Comparison of ENCODE assay signal across 9 cellular contexts in the genomic region with DNA sequence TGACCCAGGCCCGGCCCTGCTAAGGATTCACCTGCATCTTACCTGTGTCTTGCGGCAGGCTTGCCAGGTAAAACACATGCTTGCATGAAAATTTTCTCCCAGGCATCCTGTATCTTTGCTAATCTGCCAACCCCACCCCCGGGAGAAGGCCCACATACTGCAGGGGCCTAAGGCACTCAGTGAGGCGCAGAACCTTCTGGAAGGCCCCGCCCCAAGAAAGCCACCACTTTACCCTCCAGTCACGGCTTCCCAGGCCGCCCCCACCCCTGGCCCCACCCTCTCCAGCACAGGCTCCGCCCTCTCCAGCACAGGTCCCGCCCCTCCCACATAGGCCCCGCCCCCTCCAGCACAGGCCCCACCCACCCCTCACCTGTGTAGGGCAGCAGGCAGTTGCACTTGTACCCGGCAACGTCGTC. TPM values are rescaled to one million over a fixed set of nuclear protein-coding genes. Genes with fewer than 3 reads are reported as not detected.
DNase-seq lines count a peak whose midpoint lies in the region; ATAC-seq, FAIRE-seq and TF ChIP-seq lines count a peak whose summit lies in the region.
"Had no signal": no experiment of that assay in that cellular context is flagged by ENCODE, and none has a peak within 500 bp of the region (broad histone marks: within the 10 kb centered on the region; RNA-seq: fewer than 3 reads in every experiment).

No MANE protein-coding gene starts in this region.

- WGBS in esophagus muscularis mucosa: 79% methylated on average over 8 of the region's 13 CpGs
- WGBS in small intestine, 3 donors: 59 to 76% (median 75%) methylated on average over 12 to 13 of the region's 13 CpGs

- H3K4me1 Mint-ChIP-seq in activated B cell treated with CpG ODN at 0.5 μM for 24 hours: no peaks in the 10 kb centered on the region

- no peaks in the 10 kb centered on the region for H3K27me3 Mint-ChIP-seq in activated B cell treated with CpG ODN at 0.5 μM for 24 hours

- H3K9me3 ChIP-seq in esophagus muscularis mucosa: no peaks in the 10 kb centered on the region
- no peaks in the 10 kb centered on the region for H3K9me3 ChIP-seq in small intestine (ENCODE audit: control insufficient read depth, low read depth)

- DNase-seq in GM10266 (ENCODE audit: extremely low spot score) (peak; percentile 68), activated B cell treated with CpG ODN at 0.5 μM for 24 hours (no peak), esophagus muscularis mucosa (ENCODE audit: extremely low spot score) (no peak), ecto neural progenitor cell (ENCODE audit: low spot score) (no peak), occipital lobe (lab: John Stamatoyannopoulos, UW) (no peak), small intestine (no peak)
- peak in 2 of 3 donors; percentile 16 to 34 for DNase-seq in stimulated activated CD4-positive, alpha-beta T cell treated with anti-CD3 and anti-CD28 coated beads, Interleukin-12 subunit alpha, Interleukin-12 subunit beta, amount 100 ng/mL, for 48 hours (ENCODE audit: low read depth in 2 of 3, low spot score in 1 of 3)
- DNase-seq: NCI-H510A had no signal

- H3K27me3 ChIP-seq in esophagus muscularis mucosa (no peaks in the 10 kb centered on the region), small intestine (ENCODE audit: control insufficient read depth in 2 of 2, insufficient read depth in 2 of 2, low read length in 2 of 2) (no peaks in the 10 kb centered on the region)

- H3K4me3 Mint-ChIP-seq in activated B cell treated with CpG ODN at 0.5 μM for 24 hours: no peak overlapping the region

- H3K4me3 ChIP-seq in esophagus muscularis mucosa (no peak overlapping the region), small intestine (ENCODE audit: low read depth in 1 of 2, low read length in 2 of 2) (no peak overlapping the region)

- peaks cover 56% of the 10 kb centered on the region for H3K36me3 Mint-ChIP-seq in activated B cell treated with CpG ODN at 0.5 μM for 24 hours (ENCODE audit: low read depth)

- H3K4me1 ChIP-seq in esophagus muscularis mucosa (peaks cover 34 to 53% (median 36%) of the 10 kb centered on the region in 4 donors), small intestine (ENCODE audit: control insufficient read depth in 2 of 2, insufficient read depth in 1 of 2, low read depth in 1 of 2, low read length in 1 of 2) (no peaks in the 10 kb centered on the region)

- no peak for TF ChIP-seq POLR2A in esophagus muscularis mucosa (IDR thresholded peaks at IDR 0.05; ENCODE audit: low read depth)

- no peak for TF ChIP-seq EP300 in esophagus muscularis mucosa (IDR thresholded peaks at IDR 0.05)

- no peak overlapping the region for H3K27ac Mint-ChIP-seq in activated B cell treated with CpG ODN at 0.5 μM for 24 hours

- peak overlapping the region; percentile 66 to 81 (median 76) for H3K27ac ChIP-seq in esophagus muscularis mucosa (replicated peaks in 1 of 4)
- peak overlapping the region in 1 of 2 donors; percentile 72 for H3K27ac ChIP-seq in small intestine (ENCODE audit: low read depth in 1 of 2, low read length in 1 of 2)

- FAIRE-seq in small intestine (lab: Jason Lieb, UNC): no peak

- ATAC-seq in activated B cell treated with CpG ODN at 0.5 μM for 24 hours (ENCODE audit: low read depth) (peak; percentile 80), GM18867 (IDR thresholded peaks at IDR 0.05; ENCODE audit: unreplicated experiment) (no peak)

- no peak for TF ChIP-seq CTCF in GM10266 (IDR thresholded peaks at IDR 0.05; ENCODE audit: control insufficient read depth, insufficient read depth, low read depth, missing control alignments)
- TF ChIP-seq CTCF in activated B cell treated with CpG ODN at 0.5 μM for 24 hours (IDR thresholded peaks at IDR 0.05): no peak
- TF ChIP-seq CTCF in esophagus muscularis mucosa (IDR thresholded peaks at IDR 0.05): no peak

- no peaks in the 10 kb centered on the region for H3K9me3 Mint-ChIP-seq in activated B cell treated with CpG ODN at 0.5 μM for 24 hours

- CTCF ChIA-PET in activated B cell treated with CpG ODN at 0.5 μM for 24 hours (lab: Charles Lee): no interaction called here

- H3K36me3 ChIP-seq in esophagus muscularis mucosa (peaks cover 76 to 100% (median 100%) of the 10 kb centered on the region in 4 donors), small intestine (ENCODE audit: control insufficient read depth in 2 of 2, insufficient read depth in 2 of 2, low read length in 2 of 2) (peaks cover 30 to 34% of the 10 kb centered on the region in 2 donors)

- POLR2A ChIA-PET in activated B cell treated with CpG ODN at 0.5 μM for 24 hours (lab: Charles Lee): no interaction called here

- intact Hi-C loops in activated B cell treated with CpG ODN at 0.5 μM for 24 hours (cut with micrococcal nuclease) (no loop called here), esophagus muscularis mucosa (cut with DNase I) (no loop called here)

RNA-seq across cellular contexts. Expression of a gene that starts 29.8 kb away (rescaled TPM):
- total RNA-seq in activated B cell treated with CpG ODN at 0.5 μM for 24 hours (74.0 and 78.8 TPM in 2 replicates), esophagus muscularis mucosa (10 to 100 TPM; 43.2 to 62.3 (median 51.3) TPM), occipital lobe (10.6 TPM)
- 10 to 100 TPM; 37.4 to 41.1 (median 38.2) TPM for polyA plus RNA-seq in small intestine

RNA-seq across cellular contexts. Expression of a gene that starts 33.2 kb away (rescaled TPM):
- total RNA-seq in activated B cell treated with CpG ODN at 0.5 μM for 24 hours (24.9 and 26.6 TPM in 2 replicates), esophagus muscularis mucosa (10 to 100 TPM; 48.6 to 90.6 (median 58.8) TPM), occipital lobe (22.9 TPM)
- polyA plus RNA-seq in small intestine: 10 to 100 TPM in 1 of 3 donors, 1 to 10 TPM in 2; 1.8 to 19.8 (median 1.9) TPM

Comparison
In these comparisons a context has a peak if more than half of its experiments do, and no peak if none do; other contexts are left out.
1. DNase-seq: peak in GM10266 (single experiment) and stimulated activated CD4-positive, alpha-beta T cell treated with anti-CD3 and anti-CD28 coated beads, Interleukin-12 subunit alpha, Interleukin-12 subunit beta, amount 100 ng/mL, for 48 hours (2 of 3); none in activated B cell treated with CpG ODN at 0.5 μM for 24 hours (single experiment), esophagus muscularis mucosa (single experiment), ecto neural progenitor cell (single experiment), occipital lobe (single experiment) and small intestine (single experiment).